ENCODE assay signal across 1 cellular context in the genomic region with DNA sequence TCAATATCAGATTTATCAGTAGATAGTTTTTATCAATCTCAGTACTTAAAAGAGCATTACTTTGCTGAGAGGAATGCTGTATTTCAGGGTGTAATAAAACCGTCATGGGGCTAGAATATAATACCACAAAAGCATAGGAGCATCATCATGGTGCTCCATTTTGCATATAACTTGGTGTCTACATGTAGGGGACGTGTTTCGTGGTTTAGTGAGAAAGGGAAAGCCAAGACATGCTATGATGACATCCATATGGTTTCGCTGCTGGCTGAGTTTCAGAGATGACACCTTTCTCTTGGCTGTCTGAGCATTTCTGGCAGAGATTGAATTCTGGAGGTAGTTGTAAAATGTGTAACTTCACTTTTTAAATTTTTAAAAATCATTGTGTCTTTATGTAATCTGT.
A peak's percentile ranks its signal among the peaks of the same experiment; 100 is the strongest.
TF ChIP-seq lines count a peak whose summit lies in the region.

No MANE protein-coding gene starts in this region.

TF ChIP-seq in GM23338, 12 proteins besides CTCF, POLR2A, EP300 and RAD21:
- no peak for TF ChIP-seq CREB1 (CRISPR knock-in tag; IDR thresholded peaks at IDR 0.05; ENCODE audit: low read depth)
- peak; percentile 66 for TF ChIP-seq EZH2phosphoT487 (IDR thresholded peaks at IDR 0.05; ENCODE audit: unreplicated experiment)
